ENCODE assay signal across 20 cellular contexts in genomic region chrX:41043950-41044349, GRCh38. TPM values are rescaled to one million over a fixed set of nuclear protein-coding genes. Genes with fewer than 3 reads are reported as not detected.
DNase-seq lines count a peak whose midpoint lies in the region; ATAC-seq and TF ChIP-seq lines count a peak whose summit lies in the region.
"Had no signal": no experiment of that assay in that cellular context is flagged by ENCODE, and none has a peak within 500 bp of the region (broad histone marks: within the 10 kb centered on the region; RNA-seq: fewer than 3 reads in every experiment).

No MANE protein-coding gene starts in this region.

- TF ChIP-seq CTCF in fibroblast of lung (conservative IDR thresholded peaks at IDR 0.05 in 1 of 2, IDR thresholded peaks at IDR 0.05 in 1 of 2; ENCODE audit: low read depth in 1 of 2, low read length in 2 of 2) = no peak
- TF ChIP-seq CTCF in right atrium auricular region (IDR thresholded peaks at IDR 0.05) = no peak

- no peaks in the 10 kb centered on the region for H3K4me1 Mint-ChIP-seq in activated T-cell treated with anti-CD3 and anti-CD28 coated beads, Interleukin-2, amount 50 U/mL, for 72 hours (ENCODE audit: low read depth)

- no peaks in the 10 kb centered on the region for H3K79me2 ChIP-seq in fibroblast of lung (ENCODE audit: control insufficient read depth, insufficient read depth, low read length)

- no peaks in the 10 kb centered on the region for H3K4me1 ChIP-seq in fibroblast of lung (ENCODE audit: control insufficient read depth, extremely low read depth, insufficient read depth, low read length)
- no peaks in the 10 kb centered on the region for H3K4me1 ChIP-seq in right atrium auricular region

- H3K27me3 Mint-ChIP-seq in activated T-cell treated with anti-CD3 and anti-CD28 coated beads, Interleukin-2, amount 50 U/mL, for 72 hours (ENCODE audit: low read depth) = peaks cover 41% of the 10 kb centered on the region

- H3K4me3 ChIP-seq in fibroblast of lung (replicated peaks in 1 of 4; ENCODE audit: control extremely low read depth in 1 of 4, insufficient read depth in 1 of 4, low read depth in 3 of 4, low read length in 4 of 4) (peak overlapping the region in 2 of 4 experiments; percentile 0 to 10), right atrium auricular region (no peak overlapping the region)
- H3K4me3 ChIP-seq: BLaER1 treated with 17β-estradiol and CSF1 and Interleukin-3, amounts not matched to agents 10 nM and 100 nM; GM12878 had no signal

- no peak overlapping the region for H3K27ac Mint-ChIP-seq in activated T-cell treated with anti-CD3 and anti-CD28 coated beads, Interleukin-2, amount 50 U/mL, for 72 hours
- H3K27ac Mint-ChIP-seq: nephron had no signal

- H3K4me3 Mint-ChIP-seq in activated T-cell treated with anti-CD3 and anti-CD28 coated beads, Interleukin-2, amount 50 U/mL, for 72 hours = no peak overlapping the region
- H3K4me3 Mint-ChIP-seq: nephron had no signal

- no peaks in the 10 kb centered on the region for H3K9me3 Mint-ChIP-seq in activated T-cell treated with anti-CD3 and anti-CD28 coated beads, Interleukin-2, amount 50 U/mL, for 72 hours

- H4K20me1 ChIP-seq in fibroblast of lung (ENCODE audit: control insufficient read depth, extremely low read depth, insufficient read depth, low read length) = no peaks in the 10 kb centered on the region

- no peak overlapping the region for H3K9ac ChIP-seq in fibroblast of lung (ENCODE audit: insufficient read depth, low read length)
- H3K9ac ChIP-seq: BLaER1 treated with 17β-estradiol and CSF1 and Interleukin-3, amounts not matched to agents 10 nM and 100 nM had no signal

- H3K36me3 ChIP-seq in fibroblast of lung (ENCODE audit: control insufficient read depth, insufficient read depth, low read length) (no peaks in the 10 kb centered on the region), right atrium auricular region (no peaks in the 10 kb centered on the region)
- H3K36me3 ChIP-seq: BLaER1 treated with 17β-estradiol and CSF1 and Interleukin-3, amounts not matched to agents 10 nM and 100 nM had no signal

- no peaks in the 10 kb centered on the region for H3K36me3 Mint-ChIP-seq in activated T-cell treated with anti-CD3 and anti-CD28 coated beads, Interleukin-2, amount 50 U/mL, for 72 hours (ENCODE audit: insufficient read depth in 2 of 2)

- ATAC-seq in activated T-cell treated with anti-CD3 and anti-CD28 coated beads, Interleukin-2, amount 50 U/mL, for 72 hours (replicated peaks in 1 of 2) = no peak
- no peak for ATAC-seq in GM19452 (IDR thresholded peaks at IDR 0.05; ENCODE audit: unreplicated experiment)
- ATAC-seq: GM12878, left cardiac atrium had no signal

- H3K9me3 ChIP-seq in fibroblast of lung (ENCODE audit: control insufficient read depth, insufficient read depth, low read depth, low read length) (no peaks in the 10 kb centered on the region), right atrium auricular region (no peaks in the 10 kb centered on the region)

- H3K27ac ChIP-seq in fibroblast of lung (ENCODE audit: insufficient read depth, low read length) (no peak overlapping the region), right atrium auricular region (no peak overlapping the region)
- H3K27ac ChIP-seq: BLaER1 treated with 17β-estradiol and CSF1 and Interleukin-3, amounts not matched to agents 10 nM and 100 nM; HL-60 had no signal

- DNase-seq in HT1080 (ENCODE audit: low read depth) (peak; percentile 32), amniotic epithelial cell (ENCODE audit: low read depth) (peak; percentile 49), fibroblast of lung (ENCODE audit: low read depth in 2 of 2) (peak; percentile 71 to 79), stromal cell of bone marrow (ENCODE audit: low read depth) (peak; percentile 50), right atrium auricular region (ENCODE audit: low spot score) (no peak), 8988T (no peak)
- no peak for DNase-seq in activated T-cell treated with anti-CD3 and anti-CD28 coated beads, Interleukin-2, amount 50 U/mL, for 72 hours
- DNase-seq: activated CD8-positive, alpha-beta memory T cell treated with anti-CD3 and anti-CD28 coated beads, Interleukin-2, amount 50 U/mL, for 48 hours; left cardiac atrium; NCI-H2029 treated with DMSO at 0.1 percent for 48 hours; NCI-H524 treated with DMSO at 0.1 percent for 48 hours; posterior cingulate gyrus; small intestine; stimulated activated CD4-positive, alpha-beta T cell treated with anti-CD3 and anti-CD28 coated beads, Interleukin-4, amount 100 ng/mL, for 1 hour; T-helper 1 cell had no signal

- H2AFZ ChIP-seq in fibroblast of lung (ENCODE audit: low read length) = no peak overlapping the region

- no peaks in the 10 kb centered on the region for H3K27me3 ChIP-seq in fibroblast of lung (ENCODE audit: control insufficient read depth, insufficient read depth, low read length)
- no peaks in the 10 kb centered on the region for H3K27me3 ChIP-seq in right atrium auricular region

- H3K4me2 ChIP-seq in fibroblast of lung (ENCODE audit: extremely low read depth, insufficient read depth, low read length) = peak overlapping the region; percentile 64

RNA-seq across cellular contexts. Expression of gene USP9X, which starts 41.3 kb away (rescaled TPM):
- 32.0 and 45.4 TPM in 2 replicates for total RNA-seq in HT1080 (2014; rRNA removed; shearing (Covaris generic))
- polyA plus RNA-seq in HT1080 (2015; cell fraction: cytosol; rRNA removed) = 15.7 and 22.8 TPM in 2 replicates
- 67.4 and 67.8 TPM in 2 replicates for polyA plus RNA-seq in HT1080 (2015; cell fraction: nucleus; rRNA removed)
- 98.4 and 161 TPM in 2 replicates for total RNA-seq in fibroblast of lung
- polyA plus RNA-seq in fibroblast of lung = 37.1 and 54.0 TPM in 2 replicates
- polyA plus RNA-seq in fibroblast of lung (2012) = 35.2 and 60.1 TPM in 2 replicates
- 107 and 153 TPM in 2 replicates for polyA minus RNA-seq in fibroblast of lung (ENCODE audit: low replicate concordance)
- 10 to 100 TPM; 57.2 to 65.1 TPM for total RNA-seq in right atrium auricular region
- 10 to 100 TPM; 70.1 to 95.1 TPM for total RNA-seq in activated T-cell treated with anti-CD3 and anti-CD28 coated beads, Interleukin-2, amount 50 U/mL, for 72 hours

Comparison
In these comparisons a context has a peak if more than half of its experiments do, and no peak if none do; other contexts are left out.
1. DNase-seq: peak in HT1080 (single experiment), amniotic epithelial cell (single experiment), fibroblast of lung (2 of 2) and stromal cell of bone marrow (single experiment); none in right atrium auricular region (single experiment), 8988T (single experiment) and activated T-cell treated with anti-CD3 and anti-CD28 coated beads, Interleukin-2, amount 50 U/mL, for 72 hours (0 of 2).